Comparison of ENCODE assay signal across 1 cellular context in the genomic region with DNA sequence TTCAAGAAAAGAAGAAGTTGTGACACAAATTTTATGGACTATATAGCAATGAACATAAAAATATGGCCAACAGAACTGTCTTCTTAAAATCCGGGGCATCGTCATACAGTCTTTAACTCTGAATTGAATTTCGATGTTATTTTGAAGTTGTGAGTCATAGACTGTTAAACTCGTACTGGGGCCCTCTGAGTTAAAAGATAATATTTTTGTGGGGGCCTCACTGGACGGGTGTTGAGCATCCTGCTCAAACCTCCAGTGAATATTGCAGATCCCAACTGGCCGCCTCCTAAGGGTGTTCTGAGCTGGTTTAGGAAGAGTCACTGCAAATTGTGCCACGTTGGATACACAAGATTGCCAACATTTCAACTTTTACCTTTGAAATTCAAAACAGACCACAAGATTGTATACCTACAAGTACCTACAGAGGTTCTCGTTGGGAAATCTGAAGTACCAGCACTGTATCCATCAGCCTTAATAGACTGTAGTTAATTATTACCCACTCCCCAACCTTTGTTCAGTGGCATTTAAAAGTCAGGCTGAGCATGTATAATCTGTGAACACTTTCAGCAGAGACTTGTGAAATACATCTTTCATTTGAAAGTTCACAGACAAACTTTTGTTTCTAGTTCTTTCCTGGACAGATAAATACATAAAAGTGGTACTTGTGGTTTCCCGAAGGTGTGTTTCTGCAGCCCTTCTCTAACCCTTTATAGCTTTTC.
TF ChIP-seq lines count a peak whose summit lies in the region.

No MANE protein-coding gene starts in this region.

TF ChIP-seq in HepG2, 621 proteins besides CTCF, POLR2A, EP300 and RAD21 (continued from another document and continues in another):
- TF ChIP-seq, protein P1, sequence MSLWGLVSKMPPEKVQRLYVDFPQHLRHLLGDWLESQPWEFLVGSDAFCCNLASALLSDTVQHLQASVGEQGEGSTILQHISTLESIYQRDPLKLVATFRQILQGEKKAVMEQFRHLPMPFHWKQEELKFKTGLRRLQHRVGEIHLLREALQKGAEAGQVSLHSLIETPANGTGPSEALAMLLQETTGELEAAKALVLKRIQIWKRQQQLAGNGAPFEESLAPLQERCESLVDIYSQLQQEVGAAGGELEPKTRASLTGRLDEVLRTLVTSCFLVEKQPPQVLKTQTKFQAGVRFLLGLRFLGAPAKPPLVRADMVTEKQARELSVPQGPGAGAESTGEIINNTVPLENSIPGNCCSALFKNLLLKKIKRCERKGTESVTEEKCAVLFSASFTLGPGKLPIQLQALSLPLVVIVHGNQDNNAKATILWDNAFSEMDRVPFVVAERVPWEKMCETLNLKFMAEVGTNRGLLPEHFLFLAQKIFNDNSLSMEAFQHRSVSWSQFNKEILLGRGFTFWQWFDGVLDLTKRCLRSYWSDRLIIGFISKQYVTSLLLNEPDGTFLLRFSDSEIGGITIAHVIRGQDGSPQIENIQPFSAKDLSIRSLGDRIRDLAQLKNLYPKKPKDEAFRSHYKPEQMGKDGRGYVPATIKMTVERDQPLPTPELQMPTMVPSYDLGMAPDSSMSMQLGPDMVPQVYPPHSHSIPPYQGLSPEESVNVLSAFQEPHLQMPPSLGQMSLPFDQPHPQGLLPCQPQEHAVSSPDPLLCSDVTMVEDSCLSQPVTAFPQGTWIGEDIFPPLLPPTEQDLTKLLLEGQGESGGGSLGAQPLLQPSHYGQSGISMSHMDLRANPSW (CRISPR knock-in tag; IDR thresholded peaks at IDR 0.05; ENCODE audit: borderline replicate concordance) = peak; percentile 55; the same call in 1 of the 2 replicates
- TF ChIP-seq MLXIP (CRISPR knock-in tag; IDR thresholded peaks at IDR 0.05; ENCODE audit: borderline replicate concordance) (no peak), ZNF441 (CRISPR knock-in tag; IDR thresholded peaks at IDR 0.05; ENCODE audit: borderline replicate concordance) (no peak), FOXA3 (CRISPR knock-in tag; IDR thresholded peaks at IDR 0.05) (no peak; the same call in none of the 2 replicates), ZFP91 (CRISPR knock-in tag; IDR thresholded peaks at IDR 0.05; ENCODE audit: borderline replicate concordance) (no peak), FOXK1 (CRISPR knock-in tag; IDR thresholded peaks at IDR 0.05; ENCODE audit: borderline replicate concordance, low read depth) (peak; percentile 24; the same call in 1 of the 2 replicates), ZNF138 (CRISPR knock-in tag; IDR thresholded peaks at IDR 0.05; ENCODE audit: low read depth) (no peak), MZF1 (CRISPR knock-in tag; IDR thresholded peaks at IDR 0.05; ENCODE audit: borderline replicate concordance) (no peak), ZNF256 (CRISPR knock-in tag; conservative IDR thresholded peaks at IDR 0.05) (no peak), MAFK (conservative IDR thresholded peaks at IDR 0.05 in 1 of 2, IDR thresholded peaks at IDR 0.05 in 1 of 2; ENCODE audit: low read length in 2 of 2) (no peak), FOXO1 (CRISPR knock-in tag; IDR thresholded peaks at IDR 0.05) (no peak), HMG20A (CRISPR knock-in tag; IDR thresholded peaks at IDR 0.05; ENCODE audit: borderline replicate concordance) (peak; percentile 75; the same call in 1 of the 2 replicates), TBX2 (CRISPR knock-in tag; IDR thresholded peaks at IDR 0.05; ENCODE audit: borderline replicate concordance) (peak; percentile 96), RCOR2 (CRISPR knock-in tag; IDR thresholded peaks at IDR 0.05) (peak; percentile 73; the same call in 1 of the 2 replicates), HOXA7 (CRISPR knock-in tag; IDR thresholded peaks at IDR 0.05) (no peak), ZNF407 (CRISPR knock-in tag; IDR thresholded peaks at IDR 0.05; ENCODE audit: not compliant biosample characterization) (no peak), LCORL (IDR thresholded peaks at IDR 0.05) (no peak), LCORL (CRISPR knock-in tag; IDR thresholded peaks at IDR 0.05) (peak; percentile 48; the same call in 1 of the 2 replicates)
- TF ChIP-seq, protein P2, sequence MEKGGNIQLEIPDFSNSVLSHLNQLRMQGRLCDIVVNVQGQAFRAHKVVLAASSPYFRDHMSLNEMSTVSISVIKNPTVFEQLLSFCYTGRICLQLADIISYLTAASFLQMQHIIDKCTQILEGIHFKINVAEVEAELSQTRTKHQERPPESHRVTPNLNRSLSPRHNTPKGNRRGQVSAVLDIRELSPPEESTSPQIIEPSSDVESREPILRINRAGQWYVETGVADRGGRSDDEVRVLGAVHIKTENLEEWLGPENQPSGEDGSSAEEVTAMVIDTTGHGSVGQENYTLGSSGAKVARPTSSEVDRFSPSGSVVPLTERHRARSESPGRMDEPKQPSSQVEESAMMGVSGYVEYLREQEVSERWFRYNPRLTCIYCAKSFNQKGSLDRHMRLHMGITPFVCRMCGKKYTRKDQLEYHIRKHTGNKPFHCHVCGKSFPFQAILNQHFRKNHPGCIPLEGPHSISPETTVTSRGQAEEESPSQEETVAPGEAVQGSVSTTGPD (CRISPR knock-in tag; IDR thresholded peaks at IDR 0.05) = no peak
- TF ChIP-seq, protein P3, sequence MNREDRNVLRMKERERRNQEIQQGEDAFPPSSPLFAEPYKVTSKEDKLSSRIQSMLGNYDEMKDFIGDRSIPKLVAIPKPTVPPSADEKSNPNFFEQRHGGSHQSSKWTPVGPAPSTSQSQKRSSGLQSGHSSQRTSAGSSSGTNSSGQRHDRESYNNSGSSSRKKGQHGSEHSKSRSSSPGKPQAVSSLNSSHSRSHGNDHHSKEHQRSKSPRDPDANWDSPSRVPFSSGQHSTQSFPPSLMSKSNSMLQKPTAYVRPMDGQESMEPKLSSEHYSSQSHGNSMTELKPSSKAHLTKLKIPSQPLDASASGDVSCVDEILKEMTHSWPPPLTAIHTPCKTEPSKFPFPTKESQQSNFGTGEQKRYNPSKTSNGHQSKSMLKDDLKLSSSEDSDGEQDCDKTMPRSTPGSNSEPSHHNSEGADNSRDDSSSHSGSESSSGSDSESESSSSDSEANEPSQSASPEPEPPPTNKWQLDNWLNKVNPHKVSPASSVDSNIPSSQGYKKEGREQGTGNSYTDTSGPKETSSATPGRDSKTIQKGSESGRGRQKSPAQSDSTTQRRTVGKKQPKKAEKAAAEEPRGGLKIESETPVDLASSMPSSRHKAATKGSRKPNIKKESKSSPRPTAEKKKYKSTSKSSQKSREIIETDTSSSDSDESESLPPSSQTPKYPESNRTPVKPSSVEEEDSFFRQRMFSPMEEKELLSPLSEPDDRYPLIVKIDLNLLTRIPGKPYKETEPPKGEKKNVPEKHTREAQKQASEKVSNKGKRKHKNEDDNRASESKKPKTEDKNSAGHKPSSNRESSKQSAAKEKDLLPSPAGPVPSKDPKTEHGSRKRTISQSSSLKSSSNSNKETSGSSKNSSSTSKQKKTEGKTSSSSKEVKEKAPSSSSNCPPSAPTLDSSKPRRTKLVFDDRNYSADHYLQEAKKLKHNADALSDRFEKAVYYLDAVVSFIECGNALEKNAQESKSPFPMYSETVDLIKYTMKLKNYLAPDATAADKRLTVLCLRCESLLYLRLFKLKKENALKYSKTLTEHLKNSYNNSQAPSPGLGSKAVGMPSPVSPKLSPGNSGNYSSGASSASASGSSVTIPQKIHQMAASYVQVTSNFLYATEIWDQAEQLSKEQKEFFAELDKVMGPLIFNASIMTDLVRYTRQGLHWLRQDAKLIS (CRISPR knock-in tag; IDR thresholded peaks at IDR 0.05) = no peak
- TF ChIP-seq, protein P4, sequence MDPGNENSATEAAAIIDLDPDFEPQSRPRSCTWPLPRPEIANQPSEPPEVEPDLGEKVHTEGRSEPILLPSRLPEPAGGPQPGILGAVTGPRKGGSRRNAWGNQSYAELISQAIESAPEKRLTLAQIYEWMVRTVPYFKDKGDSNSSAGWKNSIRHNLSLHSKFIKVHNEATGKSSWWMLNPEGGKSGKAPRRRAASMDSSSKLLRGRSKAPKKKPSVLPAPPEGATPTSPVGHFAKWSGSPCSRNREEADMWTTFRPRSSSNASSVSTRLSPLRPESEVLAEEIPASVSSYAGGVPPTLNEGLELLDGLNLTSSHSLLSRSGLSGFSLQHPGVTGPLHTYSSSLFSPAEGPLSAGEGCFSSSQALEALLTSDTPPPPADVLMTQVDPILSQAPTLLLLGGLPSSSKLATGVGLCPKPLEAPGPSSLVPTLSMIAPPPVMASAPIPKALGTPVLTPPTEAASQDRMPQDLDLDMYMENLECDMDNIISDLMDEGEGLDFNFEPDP (CRISPR knock-in tag; conservative IDR thresholded peaks at IDR 0.05) = no peak
- TF ChIP-seq, protein P5, sequence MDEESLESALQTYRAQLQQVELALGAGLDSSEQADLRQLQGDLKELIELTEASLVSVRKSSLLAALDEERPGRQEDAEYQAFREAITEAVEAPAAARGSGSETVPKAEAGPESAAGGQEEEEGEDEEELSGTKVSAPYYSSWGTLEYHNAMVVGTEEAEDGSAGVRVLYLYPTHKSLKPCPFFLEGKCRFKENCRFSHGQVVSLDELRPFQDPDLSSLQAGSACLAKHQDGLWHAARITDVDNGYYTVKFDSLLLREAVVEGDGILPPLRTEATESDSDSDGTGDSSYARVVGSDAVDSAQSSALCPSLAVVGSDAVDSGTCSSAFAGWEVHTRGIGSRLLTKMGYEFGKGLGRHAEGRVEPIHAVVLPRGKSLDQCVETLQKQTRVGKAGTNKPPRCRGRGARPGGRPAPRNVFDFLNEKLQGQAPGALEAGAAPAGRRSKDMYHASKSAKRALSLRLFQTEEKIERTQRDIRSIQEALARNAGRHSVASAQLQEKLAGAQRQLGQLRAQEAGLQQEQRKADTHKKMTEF (CRISPR knock-in tag; IDR thresholded peaks at IDR 0.05) = peak; percentile 42; the same call in 1 of the 2 replicates
